In the genomic region with DNA sequence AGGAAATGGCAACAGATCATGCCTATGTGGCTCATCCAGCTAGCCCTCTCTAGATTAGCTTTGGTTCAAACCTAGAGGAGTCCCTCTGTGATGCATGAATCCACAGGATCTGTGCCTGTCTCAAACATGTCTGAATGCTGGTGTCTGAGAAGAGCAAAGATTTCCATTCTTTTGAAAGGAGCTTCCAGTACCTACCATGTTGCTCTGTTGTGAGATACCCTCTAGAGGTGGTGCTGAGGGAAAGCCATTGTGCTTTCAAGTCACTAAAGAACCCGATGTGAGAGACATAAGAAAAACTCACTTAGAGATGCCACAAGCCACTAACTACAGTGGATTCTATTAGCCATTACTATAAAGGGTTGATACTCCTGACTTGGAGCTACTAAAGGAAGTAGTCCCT, we compare ENCODE assay signal across 19 cellular contexts.
A peak's percentile ranks its signal among the peaks of the same experiment; 100 is the strongest.
DNase-seq lines count a peak whose midpoint lies in the region; ATAC-seq, FAIRE-seq and TF ChIP-seq lines count a peak whose summit lies in the region.
"Had no signal": no experiment of that assay in that cellular context is flagged by ENCODE, and none has a peak within 500 bp of the region (broad histone marks: within the 10 kb centered on the region; RNA-seq: fewer than 3 reads in every experiment).

No MANE protein-coding gene starts in this region.

- H4K8ac ChIP-seq in IMR-90 (ENCODE audit: low read depth in 2 of 2, low read length in 2 of 2): no peak overlapping the region

- H2AK9ac ChIP-seq in IMR-90 (replicated peaks; ENCODE audit: low read depth, low read length, poor library complexity): no peak overlapping the region

- H2BK5ac ChIP-seq in IMR-90 (ENCODE audit: low read depth, low read length, poor library complexity, severe bottlenecking): no peak overlapping the region

- no peaks in the 10 kb centered on the region for H3K79me1 ChIP-seq in IMR-90 (ENCODE audit: low read depth in 1 of 2, low read length in 2 of 2)

- H3K4me1 ChIP-seq in IMR-90 (ENCODE audit: control insufficient read depth, insufficient read depth, low read length): no peaks in the 10 kb centered on the region
- H3K4me1 ChIP-seq in K562 (replicated peaks in 1 of 2; ENCODE audit: control insufficient read depth in 2 of 2, insufficient read depth in 2 of 2, low read length in 2 of 2): no peaks in the 10 kb centered on the region
- H3K4me1 ChIP-seq: BE2C, Caco-2, HAP-1 had no signal

- no peaks in the 10 kb centered on the region for H3K9me3 Mint-ChIP-seq in stimulated activated memory B cell treated with anti-CD40 and anti-IgM and Interleukin-4, amounts not matched to agents 10 μg/mL and 1 μg/mL and 100 μg/mL, for 72 hours
- H3K9me3 Mint-ChIP-seq: CD8-positive, alpha-beta memory T cell had no signal

- intact Hi-C loops in IMR-90 (cut with micrococcal nuclease): no loop called here
- intact Hi-C loops in K562 (cut with micrococcal nuclease): no loop called here

- POLR2A ChIA-PET in IMR-90 (lab: Charles Lee; ENCODE audit: unreplicated experiment): no interaction called here
- POLR2A ChIA-PET in K562 (lab: Yijun Ruan, JAX): interaction anchor here (0.8 kb wide), 1 partner anchor 15 kb away, joined by 3 read pairs; no protein-coding TSS in a partner anchor

- H2AK5ac ChIP-seq in IMR-90 (ENCODE audit: low read depth, low read length): no peak overlapping the region

- TF ChIP-seq CTCF in IMR-90 (conservative IDR thresholded peaks at IDR 0.05; ENCODE audit: low read depth, low read length) (no peak), K562 (IDR thresholded peaks at IDR 0.05 in 2 of 3, conservative IDR thresholded peaks at IDR 0.05 in 1 of 3; ENCODE audit: insufficient read depth in 2 of 3, low read depth in 1 of 3, low read length in 3 of 3) (no peak)

- H3K9ac ChIP-seq in IMR-90 (ENCODE audit: low read depth, low read length) (no peak overlapping the region), K562 (ENCODE audit: insufficient read depth in 1 of 2, low read depth in 2 of 2, low read length in 2 of 2) (no peak overlapping the region)

- H4K20me1 ChIP-seq in IMR-90 (ENCODE audit: insufficient read depth, low read length) (no peaks in the 10 kb centered on the region), K562 (replicated peaks; ENCODE audit: control insufficient read depth, insufficient read depth, low read length) (no peaks in the 10 kb centered on the region)

- H3K27ac ChIP-seq in IMR-90 (ENCODE audit: insufficient read depth, low read length): no peak overlapping the region
- H3K27ac ChIP-seq in K562 (ENCODE audit: extremely low read depth, low read depth, low read length): no peak overlapping the region

- no peaks in the 10 kb centered on the region for H3K36me3 Mint-ChIP-seq in stimulated activated memory B cell treated with anti-CD40 and anti-IgM and Interleukin-4, amounts not matched to agents 10 μg/mL and 1 μg/mL and 100 μg/mL, for 72 hours
- H3K36me3 Mint-ChIP-seq: CD4-positive, CD25-positive, alpha-beta regulatory T cell; CD8-positive, alpha-beta memory T cell had no signal

- H3K9me3 ChIP-seq in IMR-90 (ENCODE audit: control insufficient read depth, insufficient read depth, low read length): no peaks in the 10 kb centered on the region
- no peaks in the 10 kb centered on the region for H3K9me3 ChIP-seq in K562 (replicated peaks; ENCODE audit: control insufficient read depth, insufficient read depth, low read depth, low read length)
- H3K9me3 ChIP-seq: BE2C, Caco-2, HAP-1 had no signal

- no peak overlapping the region for H3K56ac ChIP-seq in IMR-90 (ENCODE audit: extremely low read depth, insufficient read depth, low read length)

- no peak for FAIRE-seq in K562 (lab: Jason Lieb, UNC)
- FAIRE-seq: A204.1, D721Med, HepG2 had no signal

- H3K4me1 Mint-ChIP-seq in stimulated activated memory B cell treated with anti-CD40 and anti-IgM and Interleukin-4, amounts not matched to agents 10 μg/mL and 1 μg/mL and 100 μg/mL, for 72 hours: no peaks in the 10 kb centered on the region
- H3K4me1 Mint-ChIP-seq: CD4-positive, CD25-positive, alpha-beta regulatory T cell; CD8-positive, alpha-beta memory T cell had no signal

- ATAC-seq in IMR-90 (ENCODE audit: low read depth): no peak
- ATAC-seq in K562: peak; percentile 75
- no peak for ATAC-seq in stimulated activated memory B cell treated with anti-CD40 and anti-IgM and Interleukin-4, amounts not matched to agents 10 μg/mL and 1 μg/mL and 100 μg/mL, for 72 hours
- ATAC-seq: HepG2 had no signal

- in situ Hi-C loops in IMR-90 (cut with MboI; ENCODE audit: low sequenced_read_pairs): no loop called here
- in situ Hi-C loops in K562 (cut with MboI): no loop called here

- H3K4me2 ChIP-seq in IMR-90 (ENCODE audit: low read depth, low read length): no peak overlapping the region
- no peak overlapping the region for H3K4me2 ChIP-seq in K562 (ENCODE audit: insufficient read depth, low read length)

- H2BK20ac ChIP-seq in IMR-90 (ENCODE audit: low read depth, low read length): no peak overlapping the region

- WGBS in IMR-90 (ENCODE audit: extremely low coverage in 2 of 2, insufficient read length in 1 of 2), 2 experiments: no CpG with 5 or more reads among the region's 1 CpG
- WGBS in K562 (ENCODE audit: insufficient coverage, low coverage, missing lambda C conversion rate): 0% methylated on average over 1 of the region's 1 CpG

- dilution Hi-C loops in IMR-90 (cut with HindIII; ENCODE audit: low sequenced_read_pairs, unreplicated experiment): no loop called here

- H3K23ac ChIP-seq in IMR-90 (ENCODE audit: low read depth, low read length): 0 out of 2 replicates have a peak overlapping the region, but pooled peaks have one; percentile 24

- H3K4me3 ChIP-seq in IMR-90 (ENCODE audit: insufficient read depth, low read depth, low read length) (no peak overlapping the region), K562 (no peak overlapping the region)
- H3K4me3 ChIP-seq: HAP-1 had no signal

- H4K5ac ChIP-seq in IMR-90 (ENCODE audit: low read depth, low read length): no peak overlapping the region

- H3K18ac ChIP-seq in IMR-90 (ENCODE audit: low read depth, low read length): no peak overlapping the region

- no peaks in the 10 kb centered on the region for H3K27me3 Mint-ChIP-seq in stimulated activated memory B cell treated with anti-CD40 and anti-IgM and Interleukin-4, amounts not matched to agents 10 μg/mL and 1 μg/mL and 100 μg/mL, for 72 hours

- TF ChIP-seq RAD21 in IMR-90 (IDR thresholded peaks at IDR 0.05; ENCODE audit: low read length): no peak
- TF ChIP-seq RAD21 in K562 (CRISPR knock-in tag; conservative IDR thresholded peaks at IDR 0.05 in 1 of 2, IDR thresholded peaks at IDR 0.05 in 1 of 2): peak in 1 of 2 experiments; percentile 53; a peak in 3 of 4 replicates

- H3K9me1 ChIP-seq in IMR-90 (ENCODE audit: insufficient read depth, low read length) (no peaks in the 10 kb centered on the region), K562 (ENCODE audit: control insufficient read depth, insufficient read depth, low read length) (no peaks in the 10 kb centered on the region)

- no peak overlapping the region for H2BK120ac ChIP-seq in IMR-90 (ENCODE audit: low read depth, low read length)

- H4K91ac ChIP-seq in IMR-90 (ENCODE audit: insufficient read depth, low read depth, low read length): no peak overlapping the region

- H3K4ac ChIP-seq in IMR-90 (ENCODE audit: low read depth, low read length): no peak overlapping the region

- BruUV-seq in IMR-90 (replicated peaks; lab: Mats Ljungman, UMichigan) (no TSS peak), K562 (replicated peaks; lab: Mats Ljungman, UMichigan) (no TSS peak)

- CTCF ChIA-PET in IMR-90 (lab: Yijun Ruan, JAX): interaction anchor here (0.6 to 0.7 kb wide), 2 partner anchors 11 to 42 kb away, joined by 3 read pairs; no protein-coding TSS in a partner anchor
- CTCF ChIA-PET in K562 (lab: Yijun Ruan, JAX; ENCODE audit: low intra/inter-chr PET ratio): no interaction called here

- no peak overlapping the region for H3K14ac ChIP-seq in IMR-90 (replicated peaks; ENCODE audit: low read depth, low read length)

- no peaks in the 10 kb centered on the region for H3K79me2 ChIP-seq in K562 (ENCODE audit: control insufficient read depth, insufficient read depth, low read length)

- no peaks in the 10 kb centered on the region for H3K36me3 ChIP-seq in IMR-90 (ENCODE audit: control insufficient read depth, insufficient read depth, low read length)
- no peaks in the 10 kb centered on the region for H3K36me3 ChIP-seq in K562 (ENCODE audit: control insufficient read depth, insufficient read depth, low read length)
- H3K36me3 ChIP-seq: BE2C, HAP-1 had no signal

- DNase-seq in IMR-90 (no peak), K562 (ENCODE audit: extremely low read depth in 1 of 4, low spot score in 3 of 4) (no peak), iPS-NIHi7 (ENCODE audit: extremely low spot score) (peak; percentile 22), occipital lobe (lab: John Stamatoyannopoulos, UW) (no peak), NCI-H128 (lab: John Stamatoyannopoulos, UW; ENCODE audit: unreplicated experiment) (no peak)
- DNase-seq: ACHN; BE2C; C1 segment of cervical spinal cord; Caco-2; CD4-positive, CD25-positive, alpha-beta regulatory T cell; CD8-positive, alpha-beta memory T cell; DMS79 treated with DMSO at 0.1 percent for 48 hours; GF-D8; GOT3 had no signal

- H3K27me3 ChIP-seq in IMR-90 (ENCODE audit: control insufficient read depth, insufficient read depth, low read length) (no peaks in the 10 kb centered on the region), K562 (ENCODE audit: control insufficient read depth in 2 of 2, insufficient read depth in 2 of 2, low read length in 2 of 2) (no peaks in the 10 kb centered on the region)
- H3K27me3 ChIP-seq: BE2C had no signal

- TF ChIP-seq EP300 in K562 (IDR thresholded peaks at IDR 0.05; ENCODE audit: low read length): no peak

- TF ChIP-seq POLR2A in IMR-90 (IDR thresholded peaks at IDR 0.05; ENCODE audit: low read depth, low read length) (no peak), K562 (conservative IDR thresholded peaks at IDR 0.05) (no peak)

- H2AFZ ChIP-seq in IMR-90 (replicated peaks; ENCODE audit: low read length, poor library complexity): no peak overlapping the region
- H2AFZ ChIP-seq in K562 (ENCODE audit: low read depth, low read length): peak overlapping the region; percentile 21; the same call in 1 of the 2 replicates

- no peak overlapping the region for H3K27ac Mint-ChIP-seq in stimulated activated memory B cell treated with anti-CD40 and anti-IgM and Interleukin-4, amounts not matched to agents 10 μg/mL and 1 μg/mL and 100 μg/mL, for 72 hours
- H3K27ac Mint-ChIP-seq: CD4-positive, CD25-positive, alpha-beta regulatory T cell; CD8-positive, alpha-beta memory T cell had no signal

- no peak overlapping the region for H2BK15ac ChIP-seq in IMR-90 (ENCODE audit: low read depth, low read length)

- H3K4me3 Mint-ChIP-seq in stimulated activated memory B cell treated with anti-CD40 and anti-IgM and Interleukin-4, amounts not matched to agents 10 μg/mL and 1 μg/mL and 100 μg/mL, for 72 hours: no peak overlapping the region
- H3K4me3 Mint-ChIP-seq: CD4-positive, CD25-positive, alpha-beta regulatory T cell; CD8-positive, alpha-beta memory T cell had no signal

TF ChIP-seq in K562, 482 proteins besides CTCF, POLR2A, EP300 and RAD21 (continues in another document):
- no peak for TF ChIP-seq PCBP2 (IDR thresholded peaks at IDR 0.05; ENCODE audit: low read depth, low read length, poor library complexity, severe bottlenecking)
- TF ChIP-seq NR2F6 (CRISPR knock-in tag; IDR thresholded peaks at IDR 0.05): no peak
- no peak for TF ChIP-seq JUN (IDR thresholded peaks at IDR 0.05; ENCODE audit: borderline replicate concordance, low read depth, low read length)
- TF ChIP-seq JUN (CRISPR knock-in tag; IDR thresholded peaks at IDR 0.05; ENCODE audit: borderline replicate concordance): no peak
